ENCODE assay signal across 10 cellular contexts in the genomic region with DNA sequence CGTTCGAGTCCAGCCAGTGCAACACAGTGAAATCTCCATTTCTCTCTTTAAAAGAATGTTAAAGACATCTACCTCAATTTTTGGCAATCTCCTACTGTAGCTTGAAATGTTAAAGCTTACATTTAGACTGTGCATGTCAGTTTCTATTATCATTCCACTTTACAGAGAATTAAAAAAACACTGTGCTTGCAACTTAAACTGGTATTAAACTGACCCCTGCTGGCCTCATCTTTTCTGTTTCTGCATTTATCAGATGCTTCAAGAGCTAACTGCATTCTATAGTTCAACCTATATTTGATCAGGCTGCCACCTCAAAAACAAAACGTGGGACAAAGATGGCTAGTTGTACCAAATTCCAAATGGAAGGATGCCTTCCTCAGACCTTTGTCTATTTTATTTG.
A peak's percentile ranks its signal among the peaks of the same experiment; 100 is the strongest.
DNase-seq lines count a peak whose midpoint lies in the region; ATAC-seq and TF ChIP-seq lines count a peak whose summit lies in the region.
"Had no signal": no experiment of that assay in that cellular context is flagged by ENCODE, and none has a peak within 500 bp of the region (broad histone marks: within the 10 kb centered on the region; RNA-seq: fewer than 3 reads in every experiment).

No MANE protein-coding gene starts in this region.

- H3K36me3 ChIP-seq in heart left ventricle = no peaks in the 10 kb centered on the region

- H3K27ac ChIP-seq in heart left ventricle (no peak overlapping the region), right cardiac atrium (ENCODE audit: low read length) (no peak overlapping the region)
- H3K27ac ChIP-seq: epithelial cell of prostate had no signal

- no peak overlapping the region for H3K27ac Mint-ChIP-seq in activated T-cell treated with anti-CD3 and anti-CD28 coated beads, Interleukin-2, amount 50 U/mL, for 24 hours
- H3K27ac Mint-ChIP-seq: activated B cell treated with CpG ODN at 0.5 μM for 24 hours had no signal

- no peaks in the 10 kb centered on the region for H3K9me3 Mint-ChIP-seq in activated T-cell treated with anti-CD3 and anti-CD28 coated beads, Interleukin-2, amount 50 U/mL, for 24 hours
- H3K9me3 Mint-ChIP-seq: activated B cell treated with CpG ODN at 0.5 μM for 24 hours had no signal

- H3K27me3 ChIP-seq in heart left ventricle (no peaks in the 10 kb centered on the region), right cardiac atrium (ENCODE audit: control insufficient read depth, insufficient read depth) (no peaks in the 10 kb centered on the region)

- no peak overlapping the region for H3K4me3 ChIP-seq in heart left ventricle
- H3K4me3 ChIP-seq in right cardiac atrium (ENCODE audit: low read length) = no peak overlapping the region
- no peak overlapping the region for H3K4me3 ChIP-seq in epithelial cell of esophagus (ENCODE audit: low read length)

- TF ChIP-seq CTCF in heart left ventricle (IDR thresholded peaks at IDR 0.05) (peak in 7 of 12 donors; percentile 11 to 27 (median 22)), epithelial cell of esophagus (IDR thresholded peaks at IDR 0.05; ENCODE audit: insufficient read depth, low read depth, low read length, missing control alignments) (peak; percentile 40)

- 88 to 93% (median 91%) methylated on average over 3 of the region's 3 CpGs for WGBS in heart left ventricle, 4 donors
- 91% methylated on average over 3 of the region's 3 CpGs for whole genome bisulfite sequencing in right cardiac atrium

- ATAC-seq in heart left ventricle (no peak), right cardiac atrium (no peak)

- peaks cover 14% of the 10 kb centered on the region for H3K36me3 Mint-ChIP-seq in activated T-cell treated with anti-CD3 and anti-CD28 coated beads, Interleukin-2, amount 50 U/mL, for 24 hours (ENCODE audit: low read depth)

- TF ChIP-seq POLR2A in heart left ventricle (IDR thresholded peaks at IDR 0.05) = no peak

- H3K4me1 Mint-ChIP-seq in activated T-cell treated with anti-CD3 and anti-CD28 coated beads, Interleukin-2, amount 50 U/mL, for 24 hours (ENCODE audit: low read depth) = peaks cover 2% of the 10 kb centered on the region
- H3K4me1 Mint-ChIP-seq: activated B cell treated with CpG ODN at 0.5 μM for 24 hours had no signal

- H3K4me1 ChIP-seq in heart left ventricle (no peaks in the 10 kb centered on the region), right cardiac atrium (ENCODE audit: control insufficient read depth, insufficient read depth, low read length) (no peaks in the 10 kb centered on the region)

- no peak for DNase-seq in heart left ventricle
- no peak for DNase-seq in right cardiac atrium
- DNase-seq in NOMO-1 treated with DMSO at 0.1 percent for 48 hours (lab: John Stamatoyannopoulos, UW; ENCODE audit: unreplicated experiment) = peak; percentile 49
- DNase-seq in epithelial cell of esophagus (ENCODE audit: low read depth) = peak; percentile 55
- DNase-seq in activated CD4-positive, alpha-beta T cell treated with anti-CD3 and anti-CD28 coated beads for 4 hours = no peak
- no peak for DNase-seq in activated T-cell treated with anti-CD3 and anti-CD28 coated beads, Interleukin-2, amount 50 U/mL, for 24 hours
- no peak for DNase-seq in iPS-NIHi7 (ENCODE audit: extremely low spot score)
- no peak for DNase-seq in activated CD8-positive, alpha-beta memory T cell treated with anti-CD3 and anti-CD28 coated beads for 24 hours
- DNase-seq: activated B cell treated with CpG ODN at 0.5 μM for 24 hours had no signal

- no peak overlapping the region for H3K4me3 Mint-ChIP-seq in activated T-cell treated with anti-CD3 and anti-CD28 coated beads, Interleukin-2, amount 50 U/mL, for 24 hours
- H3K4me3 Mint-ChIP-seq: activated B cell treated with CpG ODN at 0.5 μM for 24 hours had no signal

- H3K9me3 ChIP-seq in heart left ventricle (no peaks in the 10 kb centered on the region), right cardiac atrium (ENCODE audit: control insufficient read depth, low read length) (no peaks in the 10 kb centered on the region)

- intact Hi-C loops in heart left ventricle (cut with DNase I) (no loop called here), right cardiac atrium (cut with DNase I) (no loop called here)

- no peaks in the 10 kb centered on the region for H3K27me3 Mint-ChIP-seq in activated T-cell treated with anti-CD3 and anti-CD28 coated beads, Interleukin-2, amount 50 U/mL, for 24 hours
- H3K27me3 Mint-ChIP-seq: activated B cell treated with CpG ODN at 0.5 μM for 24 hours had no signal

Comparison
In these comparisons a context has a peak if more than half of its experiments do, and no peak if none do; other contexts are left out.
1. DNase-seq: peak in NOMO-1 treated with DMSO at 0.1 percent for 48 hours (single experiment) and epithelial cell of esophagus (single experiment); none in heart left ventricle (0 of 5), right cardiac atrium (0 of 3), activated CD4-positive, alpha-beta T cell treated with anti-CD3 and anti-CD28 coated beads for 4 hours (0 of 2), activated T-cell treated with anti-CD3 and anti-CD28 coated beads, Interleukin-2, amount 50 U/mL, for 24 hours (single experiment), iPS-NIHi7 (single experiment) and activated CD8-positive, alpha-beta memory T cell treated with anti-CD3 and anti-CD28 coated beads for 24 hours (single experiment).